ENCODE assay signal across 19 cellular contexts in the genomic region with DNA sequence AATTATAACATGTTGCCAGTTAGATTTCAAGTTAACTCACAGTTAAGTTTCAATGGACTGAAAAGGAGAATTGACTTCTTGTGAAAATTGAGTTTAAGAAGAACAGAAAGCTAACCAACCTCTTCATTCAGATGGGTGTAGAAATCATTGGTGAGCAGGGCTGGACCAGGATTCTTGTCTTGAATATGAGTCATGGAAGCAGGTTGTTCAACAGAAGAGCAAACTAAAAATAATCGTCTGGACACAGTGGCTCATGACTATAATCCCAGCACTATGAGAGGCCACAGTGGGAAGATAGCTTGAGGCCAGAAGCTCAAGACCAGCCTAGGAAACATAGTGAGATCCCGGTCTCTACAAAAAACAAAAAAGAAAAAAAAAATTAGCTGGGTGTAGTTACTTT.
DNase-seq lines count a peak whose midpoint lies in the region; ATAC-seq and TF ChIP-seq lines count a peak whose summit lies in the region.
"Had no signal": no experiment of that assay in that cellular context is flagged by ENCODE, and none has a peak within 500 bp of the region (broad histone marks: within the 10 kb centered on the region; RNA-seq: fewer than 3 reads in every experiment).

No MANE protein-coding gene starts in this region.

- H3K36me3 Mint-ChIP-seq in activated naive CD8-positive, alpha-beta T cell treated with anti-CD3 and anti-CD28 coated beads for 36 hours: no peaks in the 10 kb centered on the region
- H3K36me3 Mint-ChIP-seq: memory B cell, natural killer cell had no signal

- H3K4me1 Mint-ChIP-seq in activated naive CD8-positive, alpha-beta T cell treated with anti-CD3 and anti-CD28 coated beads for 36 hours: peaks cover 14% of the 10 kb centered on the region
- H3K4me1 Mint-ChIP-seq: activated CD8-positive, alpha-beta memory T cell treated with anti-CD3 and anti-CD28 coated beads, Interleukin-2, amount 10 ng/mL, durations not matched to agents 7 days and 5 days; memory B cell; natural killer cell had no signal

- peaks cover 9% of the 10 kb centered on the region for H3K9me3 Mint-ChIP-seq in activated naive CD8-positive, alpha-beta T cell treated with anti-CD3 and anti-CD28 coated beads for 36 hours
- H3K9me3 Mint-ChIP-seq: activated T-helper 2 cell treated with anti-CD3 and anti-CD28 coated beads, Interferon-gamma antibody, Interleukin-2, Interleukin-4, amounts not matched to agents 10 μg/mL and 5 μg/mL and 100 μg/mL, durations not matched to agents 14 hours and 24 hours and 36 hours; memory B cell; natural killer cell had no signal

- H3K27ac ChIP-seq in brain microvascular endothelial cell: no peak overlapping the region
- H3K27ac ChIP-seq: suprapubic skin had no signal

- no peak overlapping the region for H3K27ac Mint-ChIP-seq in activated naive CD8-positive, alpha-beta T cell treated with anti-CD3 and anti-CD28 coated beads for 36 hours
- H3K27ac Mint-ChIP-seq: activated CD8-positive, alpha-beta memory T cell treated with anti-CD3 and anti-CD28 coated beads, Interleukin-2, amount 10 ng/mL, durations not matched to agents 7 days and 5 days; activated T-helper 2 cell treated with anti-CD3 and anti-CD28 coated beads, Interferon-gamma antibody, Interleukin-2, Interleukin-4, amounts not matched to agents 10 μg/mL and 5 μg/mL and 100 μg/mL, durations not matched to agents 14 hours and 24 hours and 36 hours; memory B cell; natural killer cell had no signal

- no peak for TF ChIP-seq CTCF in brain microvascular endothelial cell (IDR thresholded peaks at IDR 0.05; ENCODE audit: low read depth, low read length, missing control alignments)

- H3K27me3 Mint-ChIP-seq in activated naive CD8-positive, alpha-beta T cell treated with anti-CD3 and anti-CD28 coated beads for 36 hours: no peaks in the 10 kb centered on the region
- H3K27me3 Mint-ChIP-seq: activated CD8-positive, alpha-beta memory T cell treated with anti-CD3 and anti-CD28 coated beads, Interleukin-2, amount 10 ng/mL, durations not matched to agents 7 days and 5 days had no signal

- H3K4me3 ChIP-seq in brain microvascular endothelial cell (ENCODE audit: low read depth, low read length): no peak overlapping the region
- H3K4me3 ChIP-seq: suprapubic skin had no signal

- H3K27me3 ChIP-seq in brain microvascular endothelial cell (replicated peaks): no peaks in the 10 kb centered on the region
- H3K27me3 ChIP-seq: suprapubic skin had no signal

- ATAC-seq in HG02870 (IDR thresholded peaks at IDR 0.05; ENCODE audit: unreplicated experiment) (no peak), GM21447 (IDR thresholded peaks at IDR 0.05; ENCODE audit: unreplicated experiment) (no peak)
- ATAC-seq: activated CD8-positive, alpha-beta memory T cell treated with anti-CD3 and anti-CD28 coated beads, Interleukin-2, amount 10 ng/mL, durations not matched to agents 7 days and 5 days; natural killer cell had no signal

- in situ Hi-C loops in brain microvascular endothelial cell (cut with HindIII; ENCODE audit: low pct_ligation_motif_present, low sequenced_read_pairs): no loop called here

- H3K36me3 ChIP-seq in brain microvascular endothelial cell (replicated peaks): no peaks in the 10 kb centered on the region
- H3K36me3 ChIP-seq: suprapubic skin had no signal

- DNase-seq in ELR (ENCODE audit: low read depth) (peak; percentile 39), MV-4-11 (lab: John Stamatoyannopoulos, UW) (peak; percentile 85), brain microvascular endothelial cell (peak; percentile 17), inferior parietal cortex (ENCODE audit: extremely low spot score) (peak; percentile 11), cerebellar cortex (ENCODE audit: low spot score) (no peak)
- no peak for DNase-seq in activated naive CD8-positive, alpha-beta T cell treated with anti-CD3 and anti-CD28 coated beads for 36 hours
- DNase-seq: activated CD8-positive, alpha-beta memory T cell treated with anti-CD3 and anti-CD28 coated beads, Interleukin-2, amount 10 ng/mL, durations not matched to agents 7 days and 5 days; islet precursor cell; natural killer cell; NCI-H1105 treated with DMSO at 0.1 percent for 48 hours; NCI-H2171 treated with DMSO at 0.1 percent for 48 hours; Right ventricle myocardium superior; small intestine; T-helper 2 cell had no signal

- no peak overlapping the region for H3K4me3 Mint-ChIP-seq in activated naive CD8-positive, alpha-beta T cell treated with anti-CD3 and anti-CD28 coated beads for 36 hours
- H3K4me3 Mint-ChIP-seq: activated CD8-positive, alpha-beta memory T cell treated with anti-CD3 and anti-CD28 coated beads, Interleukin-2, amount 10 ng/mL, durations not matched to agents 7 days and 5 days; memory B cell; natural killer cell had no signal

Comparison
In these comparisons a context has a peak if more than half of its experiments do, and no peak if none do; other contexts are left out.
1. DNase-seq: peak in ELR (single experiment), MV-4-11 (single experiment), brain microvascular endothelial cell (single experiment) and inferior parietal cortex (single experiment); none in cerebellar cortex (single experiment) and activated naive CD8-positive, alpha-beta T cell treated with anti-CD3 and anti-CD28 coated beads for 36 hours (single experiment).